ENCODE assay signal across 8 cellular contexts in the genomic region with DNA sequence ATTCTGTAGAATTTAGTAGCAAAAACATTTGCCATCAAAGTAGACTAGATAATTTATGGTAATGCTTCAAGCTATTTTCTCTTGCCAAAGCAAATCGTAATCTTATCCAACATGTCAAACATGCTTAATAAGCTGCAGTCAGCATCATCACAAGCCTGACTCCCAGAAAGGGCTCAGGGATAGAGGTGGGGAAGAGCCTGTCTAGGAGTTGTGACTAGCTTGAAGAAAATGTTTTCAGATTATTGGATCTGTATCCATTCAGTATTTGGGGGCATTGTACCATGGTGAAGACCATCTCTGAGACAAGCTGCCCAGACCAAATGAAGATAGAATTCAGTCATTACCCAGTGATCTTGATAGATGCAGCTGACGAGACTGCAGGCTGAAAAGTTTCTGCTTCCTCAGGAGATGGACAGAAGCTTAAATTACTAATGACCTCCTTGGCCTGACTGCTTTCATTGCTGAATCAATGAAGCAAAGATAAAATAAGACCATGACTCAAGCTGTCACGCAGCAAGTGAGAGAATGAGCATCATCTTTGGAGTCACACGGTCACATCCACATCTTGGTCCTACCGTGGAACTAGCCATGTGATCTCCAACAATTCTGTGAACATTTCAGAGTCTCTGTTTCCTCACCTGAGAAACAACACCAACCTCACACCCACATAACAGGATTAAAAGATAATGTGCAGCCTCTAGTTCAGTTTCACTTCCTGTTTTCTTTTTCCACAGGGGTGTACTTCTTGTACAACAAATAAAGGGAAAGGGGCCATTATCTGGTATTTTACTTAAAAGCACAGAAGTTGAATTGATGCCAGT. TPM values are rescaled to one million over a fixed set of nuclear protein-coding genes. Genes with fewer than 3 reads are reported as not detected.
A peak's percentile ranks its signal among the peaks of the same experiment; 100 is the strongest.
DNase-seq lines count a peak whose midpoint lies in the region; ATAC-seq lines count a peak whose summit lies in the region.

No MANE protein-coding gene starts in this region.

- peak overlapping the region; percentile 81 for H3K27ac ChIP-seq in skeletal muscle tissue (ENCODE audit: low read depth, low read length)

- peaks cover 2 to 18% (median 12%) of the 10 kb centered on the region in 3 donors for H3K36me3 ChIP-seq in skeletal muscle tissue (ENCODE audit: control insufficient read depth in 3 of 3, insufficient read depth in 3 of 3, low read length in 3 of 3)

- peaks cover 10 to 23% (median 14%) of the 10 kb centered on the region in 3 donors for H3K4me1 ChIP-seq in skeletal muscle tissue (ENCODE audit: control insufficient read depth in 3 of 3, insufficient read depth in 3 of 3, low read length in 3 of 3)

- no peak overlapping the region for H3K9ac ChIP-seq in skeletal muscle tissue (ENCODE audit: low read depth in 1 of 3, low read length in 3 of 3)

- peak overlapping the region; percentile 94 for H3K27ac Mint-ChIP-seq in activated T-cell treated with anti-CD3 and anti-CD28 coated beads, Interleukin-2, amount 50 U/mL, for 72 hours
- peak overlapping the region; percentile 95 for H3K27ac Mint-ChIP-seq in T-helper 17 cell

- ATAC-seq in activated T-cell treated with anti-CD3 and anti-CD28 coated beads, Interleukin-2, amount 50 U/mL, for 72 hours (replicated peaks in 1 of 2), result peak; percentile 84 to 85
- ATAC-seq in HG03060 (IDR thresholded peaks at IDR 0.05; ENCODE audit: low read depth, unreplicated experiment) (peak; percentile 82), T-helper 17 cell (peak; percentile 93)

- peaks cover 59% of the 10 kb centered on the region for H3K4me1 Mint-ChIP-seq in activated T-cell treated with anti-CD3 and anti-CD28 coated beads, Interleukin-2, amount 50 U/mL, for 72 hours (ENCODE audit: low read depth)
- peaks cover 53% of the 10 kb centered on the region for H3K4me1 Mint-ChIP-seq in T-helper 17 cell

- H3K9me3 ChIP-seq in T-helper 17 cell (ENCODE audit: control insufficient read depth, low read length, poor library complexity, severe bottlenecking) (no peaks in the 10 kb centered on the region), skeletal muscle tissue (ENCODE audit: control insufficient read depth in 3 of 3, low read length in 3 of 3) (no peaks in the 10 kb centered on the region)

- no peaks in the 10 kb centered on the region for H3K27me3 ChIP-seq in skeletal muscle tissue (ENCODE audit: control insufficient read depth in 3 of 3, insufficient read depth in 3 of 3, low read length in 3 of 3)

- no peaks in the 10 kb centered on the region for H3K9me3 Mint-ChIP-seq in activated T-cell treated with anti-CD3 and anti-CD28 coated beads, Interleukin-2, amount 50 U/mL, for 72 hours

- H3K27me3 Mint-ChIP-seq in activated T-cell treated with anti-CD3 and anti-CD28 coated beads, Interleukin-2, amount 50 U/mL, for 72 hours (ENCODE audit: low read depth), result no peaks in the 10 kb centered on the region
- no peaks in the 10 kb centered on the region for H3K27me3 Mint-ChIP-seq in T-helper 17 cell

- H3K4me3 ChIP-seq in skeletal muscle tissue (ENCODE audit: low read length in 3 of 3), result peak overlapping the region in 1 of 3 donors; percentile 46

- H3K4me3 Mint-ChIP-seq in activated T-cell treated with anti-CD3 and anti-CD28 coated beads, Interleukin-2, amount 50 U/mL, for 72 hours, result peak overlapping the region; percentile 62 to 75
- peak overlapping the region; percentile 75 for H3K4me3 Mint-ChIP-seq in T-helper 17 cell

- DNase-seq in activated T-cell treated with anti-CD3 and anti-CD28 coated beads, Interleukin-2, amount 50 U/mL, for 72 hours, result peak; percentile 24 to 29
- no peak for DNase-seq in activated T-cell treated with anti-CD3 and anti-CD28 coated beads, Interleukin-2, amount 50 U/mL, for 1 hour
- DNase-seq in T-helper 17 cell (no peak), nucleus accumbens (lab: John Stamatoyannopoulos, UW) (no peak), NCI-H2029 (lab: John Stamatoyannopoulos, UW) (no peak)
- DNase-seq in effector CD4-positive, alpha-beta T cell, result no peak

- H3K36me3 Mint-ChIP-seq in activated T-cell treated with anti-CD3 and anti-CD28 coated beads, Interleukin-2, amount 50 U/mL, for 72 hours (ENCODE audit: insufficient read depth in 2 of 2), result peaks cover 15 to 41% of the 10 kb centered on the region in 2 donors
- H3K36me3 Mint-ChIP-seq in T-helper 17 cell (ENCODE audit: low read depth), result peaks cover 19% of the 10 kb centered on the region

RNA-seq across cellular contexts. Expression of gene ERAP2, which starts 9.4 kb away (rescaled TPM):
- 100 to 1,000 TPM in 1 of 2 donors, 10 to 100 TPM in 1; 92.1 to 133 TPM for total RNA-seq in activated T-cell treated with anti-CD3 and anti-CD28 coated beads, Interleukin-2, amount 50 U/mL, for 72 hours
- total RNA-seq in T-helper 17 cell (10 to 100 TPM; 42.7 to 65.6 TPM), skeletal muscle tissue (20.9 TPM)

RNA-seq across cellular contexts. Expression of gene LNPEP, which starts 50.2 kb away (rescaled TPM):
- 10 to 100 TPM; 75.7 to 80.3 TPM for total RNA-seq in activated T-cell treated with anti-CD3 and anti-CD28 coated beads, Interleukin-2, amount 50 U/mL, for 72 hours
- 10 to 100 TPM; 72.4 to 80.7 TPM for total RNA-seq in T-helper 17 cell
- 57.4 TPM for total RNA-seq in skeletal muscle tissue

Comparison
In these comparisons a context has a peak if more than half of its experiments do, and no peak if none do; other contexts are left out.
1. DNase-seq: peak in activated T-cell treated with anti-CD3 and anti-CD28 coated beads, Interleukin-2, amount 50 U/mL, for 72 hours (2 of 2); none in activated T-cell treated with anti-CD3 and anti-CD28 coated beads, Interleukin-2, amount 50 U/mL, for 1 hour (single experiment), T-helper 17 cell (0 of 3), nucleus accumbens (0 of 56), effector CD4-positive, alpha-beta T cell (single experiment) and NCI-H2029 (single experiment).
2. Peak in every context shown above with its lines, with median percentiles within 50 percentile points of each other: ATAC-seq.